ENCODE assay signal across 19 cellular contexts in genomic region chrX:39904816-39905474, GRCh38.
A peak's percentile ranks its signal among the peaks of the same experiment; 100 is the strongest.
DNase-seq lines count a peak whose midpoint lies in the region; ATAC-seq lines count a peak whose summit lies in the region.
"Had no signal": no experiment of that assay in that cellular context is flagged by ENCODE, and none has a peak within 500 bp of the region (broad histone marks: within the 10 kb centered on the region; RNA-seq: fewer than 3 reads in every experiment).

No MANE protein-coding gene starts in this region.

- DNase-seq in SJCRH30 (peak; percentile 29 to 53), islet precursor cell (peak; percentile 65), LoVo (ENCODE audit: low spot score) (no peak), RKO (ENCODE audit: low spot score) (no peak)
- DNase-seq in activated CD4-positive, alpha-beta T cell treated with anti-CD3 and anti-CD28 coated beads for 4 hours, result no peak
- DNase-seq: activated CD4-positive, alpha-beta T cell treated with anti-CD3 and anti-CD28 coated beads, Interleukin-2, amount 50 U/mL, for 1 hour; activated CD8-positive, alpha-beta memory T cell treated with anti-CD3 and anti-CD28 coated beads, Interleukin-2, amount 50 U/mL, for 48 hours; activated gamma-delta T cell treated with Interleukin-2 at 50 U/mL for 16 hours; adrenal gland; CD4-positive, alpha-beta T cell; dorsolateral prefrontal cortex; NCI-H2029; NCI-H510A; Right ventricle myocardium superior; stimulated activated CD4-positive, alpha-beta T cell treated with anti-CD3 and anti-CD28 coated beads, Interleukin-4, amount 100 ng/mL, for 4 hours; T-cell had no signal

- H3K27me3 ChIP-seq in ACC112 (ENCODE audit: insufficient read depth, low read length) (no peaks in the 10 kb centered on the region), SJCRH30 (no peaks in the 10 kb centered on the region), neuron (ENCODE audit: insufficient read depth, low read length) (peaks cover 3% of the 10 kb centered on the region)

- H3K27ac ChIP-seq in ACC112 (ENCODE audit: low read depth, low read length) (peak overlapping the region; percentile 96), SJCRH30 (peak overlapping the region; percentile 70)
- H3K27ac ChIP-seq: dorsolateral prefrontal cortex had no signal

- H2AFZ ChIP-seq in ACC112 (ENCODE audit: low read length, unreplicated experiment) (no peak overlapping the region), neuron (ENCODE audit: low read depth, low read length) (peak overlapping the region; percentile 4)

- H3K4me3 ChIP-seq in ACC112 (ENCODE audit: low read depth, low read length) (no peak overlapping the region), SJCRH30 (peak overlapping the region; percentile 40), neuron (ENCODE audit: low read length) (peak overlapping the region; percentile 37)
- H3K4me3 ChIP-seq: adrenal gland had no signal

- H3K4me1 ChIP-seq in ACC112 (ENCODE audit: control insufficient read depth, insufficient read depth, low read length, unreplicated experiment) (peaks cover 60% of the 10 kb centered on the region), SJCRH30 (peaks cover 41% of the 10 kb centered on the region), neuron (ENCODE audit: insufficient read depth, low read length) (peaks cover 34% of the 10 kb centered on the region)

- no peaks in the 10 kb centered on the region for H3K79me2 ChIP-seq in ACC112 (ENCODE audit: control insufficient read depth, insufficient read depth, low read length, unreplicated experiment)

- no peaks in the 10 kb centered on the region for H3K36me3 ChIP-seq in ACC112 (ENCODE audit: insufficient read depth, low read length)
- H3K36me3 ChIP-seq in SJCRH30, result no peaks in the 10 kb centered on the region
- H3K36me3 ChIP-seq in neuron (ENCODE audit: insufficient read depth, low read length), result no peaks in the 10 kb centered on the region
- H3K36me3 ChIP-seq: adrenal gland had no signal

- no peak for ATAC-seq in HG02798 (IDR thresholded peaks at IDR 0.05; ENCODE audit: poor library complexity, unreplicated experiment)
- ATAC-seq: T-cell had no signal

- H3K9me3 ChIP-seq in SJCRH30 (replicated peaks), result no peaks in the 10 kb centered on the region
- H3K9me3 ChIP-seq in neuron (ENCODE audit: low read length), result no peaks in the 10 kb centered on the region
- H3K9me3 ChIP-seq: adrenal gland had no signal

Comparison
In these comparisons a context has a peak if more than half of its experiments do, and no peak if none do; other contexts are left out.
1. DNase-seq: peak in SJCRH30 (2 of 2) and islet precursor cell (single experiment); none in LoVo (single experiment), RKO (single experiment) and activated CD4-positive, alpha-beta T cell treated with anti-CD3 and anti-CD28 coated beads for 4 hours (0 of 2).